In genomic region chr18:8752329-8752728, GRCh38 we compare ENCODE assay signal across 1 cellular context.
TF ChIP-seq lines count a peak whose summit lies in the region.

No MANE protein-coding gene starts in this region.

TF ChIP-seq in WTC11, 78 proteins besides CTCF, POLR2A, EP300 and RAD21 (continued from another document):
- no peak for TF ChIP-seq ZMAT4 (CRISPR knock-in tag; IDR thresholded peaks at IDR 0.05)
- no peak for TF ChIP-seq ZNF532 (CRISPR knock-in tag; IDR thresholded peaks at IDR 0.05; ENCODE audit: borderline replicate concordance)
- TF ChIP-seq NR1H2 (CRISPR knock-in tag; IDR thresholded peaks at IDR 0.05): no peak
- TF ChIP-seq AR (CRISPR knock-in tag; IDR thresholded peaks at IDR 0.05): no peak
- TF ChIP-seq ATF6 (CRISPR knock-in tag; IDR thresholded peaks at IDR 0.05): no peak
